Comparison of ENCODE assay signal across 12 cellular contexts in genomic region chr5:179142434-179143198, GRCh38.
DNase-seq lines count a peak whose midpoint lies in the region; ATAC-seq and TF ChIP-seq lines count a peak whose summit lies in the region.
"Had no signal": no experiment of that assay in that cellular context is flagged by ENCODE, and none has a peak within 500 bp of the region (broad histone marks: within the 10 kb centered on the region; RNA-seq: fewer than 3 reads in every experiment).

No MANE protein-coding gene starts in this region.

- H3K27me3 ChIP-seq in fibroblast of lung (ENCODE audit: control insufficient read depth, insufficient read depth, low read length) = no peaks in the 10 kb centered on the region
- H3K27me3 ChIP-seq: BE2C, pancreas had no signal

- H2AFZ ChIP-seq in fibroblast of lung (ENCODE audit: low read length) = no peak overlapping the region

- H3K9ac ChIP-seq in fibroblast of lung (ENCODE audit: insufficient read depth, low read length) = no peak overlapping the region

- peak; percentile 61 for ATAC-seq in activated CD8-positive, alpha-beta memory T cell treated with anti-CD3 and anti-CD28 coated beads, Interleukin-2, amount 10 ng/mL, durations not matched to agents 7 days and 5 days
- ATAC-seq in stimulated activated naive B cell treated with anti-CD40 and anti-IgM and Interleukin-4, amounts not matched to agents 10 μg/mL and 1 μg/mL and 100 μg/mL, for 72 hours (replicated peaks) = peak; percentile 70 to 84
- ATAC-seq: pancreas had no signal

- no peak overlapping the region for H3K4me3 ChIP-seq in fibroblast of lung (replicated peaks in 1 of 4; ENCODE audit: control extremely low read depth in 1 of 4, insufficient read depth in 1 of 4, low read depth in 3 of 4, low read length in 4 of 4)
- H3K4me3 ChIP-seq: pancreas had no signal

- no peak overlapping the region for H3K4me3 Mint-ChIP-seq in activated CD8-positive, alpha-beta memory T cell treated with anti-CD3 and anti-CD28 coated beads, Interleukin-2, amount 10 ng/mL, durations not matched to agents 7 days and 5 days
- no peak overlapping the region for H3K4me3 Mint-ChIP-seq in stimulated activated naive B cell treated with anti-CD40 and anti-IgM and Interleukin-4, amounts not matched to agents 10 μg/mL and 1 μg/mL and 100 μg/mL, for 72 hours
- H3K4me3 Mint-ChIP-seq: activated B cell treated with CpG ODN at 0.5 μM for 24 hours had no signal

- H3K9me3 ChIP-seq in fibroblast of lung (ENCODE audit: control insufficient read depth, insufficient read depth, low read depth, low read length) = no peaks in the 10 kb centered on the region
- H3K9me3 ChIP-seq: BE2C, pancreas had no signal

- TF ChIP-seq CTCF in fibroblast of lung (conservative IDR thresholded peaks at IDR 0.05 in 1 of 2, IDR thresholded peaks at IDR 0.05 in 1 of 2; ENCODE audit: low read depth in 1 of 2, low read length in 2 of 2) = no peak

- no peaks in the 10 kb centered on the region for H3K27me3 Mint-ChIP-seq in activated CD8-positive, alpha-beta memory T cell treated with anti-CD3 and anti-CD28 coated beads, Interleukin-2, amount 10 ng/mL, durations not matched to agents 7 days and 5 days
- H3K27me3 Mint-ChIP-seq in stimulated activated naive B cell treated with anti-CD40 and anti-IgM and Interleukin-4, amounts not matched to agents 10 μg/mL and 1 μg/mL and 100 μg/mL, for 72 hours = no peaks in the 10 kb centered on the region
- H3K27me3 Mint-ChIP-seq: activated B cell treated with CpG ODN at 0.5 μM for 24 hours had no signal

- peaks cover 10% of the 10 kb centered on the region for H3K4me1 Mint-ChIP-seq in activated CD8-positive, alpha-beta memory T cell treated with anti-CD3 and anti-CD28 coated beads, Interleukin-2, amount 10 ng/mL, durations not matched to agents 7 days and 5 days
- peaks cover 7 to 14% of the 10 kb centered on the region in 2 donors for H3K4me1 Mint-ChIP-seq in stimulated activated naive B cell treated with anti-CD40 and anti-IgM and Interleukin-4, amounts not matched to agents 10 μg/mL and 1 μg/mL and 100 μg/mL, for 72 hours

- no peaks in the 10 kb centered on the region for H3K36me3 Mint-ChIP-seq in activated CD8-positive, alpha-beta memory T cell treated with anti-CD3 and anti-CD28 coated beads, Interleukin-2, amount 10 ng/mL, durations not matched to agents 7 days and 5 days
- H3K36me3 Mint-ChIP-seq in stimulated activated naive B cell treated with anti-CD40 and anti-IgM and Interleukin-4, amounts not matched to agents 10 μg/mL and 1 μg/mL and 100 μg/mL, for 72 hours = no peaks in the 10 kb centered on the region

- no peak overlapping the region for H3K27ac ChIP-seq in fibroblast of lung (ENCODE audit: insufficient read depth, low read length)
- H3K27ac ChIP-seq: pancreas had no signal

- H3K4me1 ChIP-seq in fibroblast of lung (ENCODE audit: control insufficient read depth, extremely low read depth, insufficient read depth, low read length) = peaks cover 2% of the 10 kb centered on the region
- H3K4me1 ChIP-seq: BE2C, pancreas had no signal

- no peaks in the 10 kb centered on the region for H3K79me2 ChIP-seq in fibroblast of lung (ENCODE audit: control insufficient read depth, insufficient read depth, low read length)

- no peak overlapping the region for H3K4me2 ChIP-seq in fibroblast of lung (ENCODE audit: extremely low read depth, insufficient read depth, low read length)

- H3K9me3 Mint-ChIP-seq in activated CD8-positive, alpha-beta memory T cell treated with anti-CD3 and anti-CD28 coated beads, Interleukin-2, amount 10 ng/mL, durations not matched to agents 7 days and 5 days (ENCODE audit: low read depth) = no peaks in the 10 kb centered on the region
- H3K9me3 Mint-ChIP-seq in stimulated activated naive B cell treated with anti-CD40 and anti-IgM and Interleukin-4, amounts not matched to agents 10 μg/mL and 1 μg/mL and 100 μg/mL, for 72 hours = no peaks in the 10 kb centered on the region
- H3K9me3 Mint-ChIP-seq: activated B cell treated with CpG ODN at 0.5 μM for 24 hours had no signal

- CTCF ChIA-PET in activated CD8-positive, alpha-beta memory T cell treated with anti-CD3 and anti-CD28 coated beads, Interleukin-2, amount 10 ng/mL, durations not matched to agents 7 days and 5 days (lab: Charles Lee) = interaction anchor here (1.3 to 1.4 kb wide), 2 partner anchors 24 to 351 kb away, joined by 4 to 5 read pairs; no protein-coding TSS in a partner anchor

- no peaks in the 10 kb centered on the region for H4K20me1 ChIP-seq in fibroblast of lung (ENCODE audit: control insufficient read depth, extremely low read depth, insufficient read depth, low read length)

- no peaks in the 10 kb centered on the region for H3K36me3 ChIP-seq in fibroblast of lung (ENCODE audit: control insufficient read depth, insufficient read depth, low read length)
- H3K36me3 ChIP-seq: BE2C, pancreas had no signal

- DNase-seq in activated CD8-positive, alpha-beta memory T cell treated with anti-CD3 and anti-CD28 coated beads, Interleukin-2, amount 10 ng/mL, durations not matched to agents 7 days and 5 days = no peak
- no peak for DNase-seq in activated CD8-positive, alpha-beta memory T cell treated with anti-CD3 and anti-CD28 coated beads for 24 hours
- DNase-seq in activated CD4-positive, alpha-beta T cell treated with anti-CD3 and anti-CD28 coated beads, Interleukin-2, amount 50 U/mL, for 48 hours = peak; percentile 21 to 31
- DNase-seq in fibroblast of lung (ENCODE audit: low read depth in 2 of 2) = peak; percentile 58 to 80
- DNase-seq in stimulated activated naive B cell treated with anti-CD40 and anti-IgM and Interleukin-4, amounts not matched to agents 10 μg/mL and 1 μg/mL and 100 μg/mL, for 72 hours = no peak
- no peak for DNase-seq in CD1c-positive myeloid dendritic cell (ENCODE audit: extremely low spot score)
- no peak for DNase-seq in NCI-H524 treated with DMSO at 0.1 percent for 48 hours (lab: John Stamatoyannopoulos, UW)
- DNase-seq in pons (ENCODE audit: low spot score) = no peak
- DNase-seq: activated B cell treated with CpG ODN at 0.5 μM for 24 hours, BE2C, NCI-H1417 treated with DMSO at 0.1 percent for 48 hours had no signal

- H3K27ac Mint-ChIP-seq in activated CD8-positive, alpha-beta memory T cell treated with anti-CD3 and anti-CD28 coated beads, Interleukin-2, amount 10 ng/mL, durations not matched to agents 7 days and 5 days = no peak overlapping the region
- H3K27ac Mint-ChIP-seq in stimulated activated naive B cell treated with anti-CD40 and anti-IgM and Interleukin-4, amounts not matched to agents 10 μg/mL and 1 μg/mL and 100 μg/mL, for 72 hours = no peak overlapping the region
- H3K27ac Mint-ChIP-seq: activated B cell treated with CpG ODN at 0.5 μM for 24 hours had no signal

Comparison
In these comparisons a context has a peak if more than half of its experiments do, and no peak if none do; other contexts are left out.
1. DNase-seq: peak in activated CD4-positive, alpha-beta T cell treated with anti-CD3 and anti-CD28 coated beads, Interleukin-2, amount 50 U/mL, for 48 hours (2 of 2) and fibroblast of lung (2 of 2); none in activated CD8-positive, alpha-beta memory T cell treated with anti-CD3 and anti-CD28 coated beads, Interleukin-2, amount 10 ng/mL, durations not matched to agents 7 days and 5 days (single experiment), activated CD8-positive, alpha-beta memory T cell treated with anti-CD3 and anti-CD28 coated beads for 24 hours (single experiment), stimulated activated naive B cell treated with anti-CD40 and anti-IgM and Interleukin-4, amounts not matched to agents 10 μg/mL and 1 μg/mL and 100 μg/mL, for 72 hours (single experiment), CD1c-positive myeloid dendritic cell (single experiment), NCI-H524 treated with DMSO at 0.1 percent for 48 hours (single experiment) and pons (single experiment).